In genomic region chr6:1382883-1383728, GRCh38 we compare ENCODE assay signal across 16 cellular contexts. TPM values are rescaled to one million over a fixed set of nuclear protein-coding genes. Genes with fewer than 3 reads are reported as not detected.
A peak's percentile ranks its signal among the peaks of the same experiment; 100 is the strongest.
DNase-seq lines count a peak whose midpoint lies in the region; ATAC-seq, FAIRE-seq and TF ChIP-seq lines count a peak whose summit lies in the region.
"Had no signal": no experiment of that assay in that cellular context is flagged by ENCODE, and none has a peak within 500 bp of the region (broad histone marks: within the 10 kb centered on the region; RNA-seq: fewer than 3 reads in every experiment).

No MANE protein-coding gene starts in this region.

- POLR2A ChIA-PET in HepG2 (lab: Yijun Ruan, JAX), result no interaction called here

- no peak for TF ChIP-seq EP300 in HepG2 (IDR thresholded peaks at IDR 0.05; ENCODE audit: low read depth in 2 of 2, low read length in 2 of 2)
- TF ChIP-seq EP300 in HepG2 (CRISPR knock-in tag; IDR thresholded peaks at IDR 0.05; ENCODE audit: borderline replicate concordance), result no peak

- H3K9ac ChIP-seq in HepG2 (ENCODE audit: insufficient read depth, low read depth, low read length) (no peak overlapping the region), mucosa of stomach (ENCODE audit: low read length) (peak overlapping the region; percentile 53)

- no peaks in the 10 kb centered on the region; the same call in 1 of the 2 replicates for H4K20me1 ChIP-seq in HepG2 (ENCODE audit: insufficient read depth, low read length)

- CTCF ChIA-PET in HepG2 (lab: Yijun Ruan, JAX; ENCODE audit: low intra/inter-chr PET ratio, low total read pairs), result interaction anchor here (1.5 to 2.8 kb wide), 3 partner anchors 47 to 596 kb away, joined by 6 to 42 read pairs (median 9); no protein-coding TSS in a partner anchor

- H3K4me3 Mint-ChIP-seq in endothelial cell (ENCODE audit: unreplicated experiment), result no peak overlapping the region
- H3K4me3 Mint-ChIP-seq: natural killer cell treated with Interleukin-12 subunit alpha and Interleukin-12 subunit beta and Interleukin-15 and Interleukin-18, amount 100 ng/mL, for 72 hours had no signal

- peaks cover 39% of the 10 kb centered on the region for H3K27me3 Mint-ChIP-seq in endothelial cell (ENCODE audit: unreplicated experiment)

- H3K4me1 ChIP-seq in HepG2 (ENCODE audit: insufficient read depth, low read length), result peaks cover 21% of the 10 kb centered on the region; the same call in 1 of the 2 replicates
- peaks cover 0 to 25% (median 2%) of the 10 kb centered on the region in 4 donors for H3K4me1 ChIP-seq in right lobe of liver
- peaks cover 48% of the 10 kb centered on the region for H3K4me1 ChIP-seq in mucosa of stomach (ENCODE audit: control insufficient read depth, insufficient read depth, low read length)
- peaks cover 2% of the 10 kb centered on the region for H3K4me1 ChIP-seq in urinary bladder (ENCODE audit: insufficient read depth)

- peaks cover 42 to 97% of the 10 kb centered on the region in 2 experiments for H3K27me3 ChIP-seq in HepG2 (ENCODE audit: control insufficient read depth in 1 of 2, insufficient read depth in 2 of 2, low read length in 2 of 2)
- H3K27me3 ChIP-seq in right lobe of liver, result peaks cover 35 to 70% of the 10 kb centered on the region in 2 donors
- peaks cover 98% of the 10 kb centered on the region for H3K27me3 ChIP-seq in mucosa of stomach (ENCODE audit: control insufficient read depth, insufficient read depth, low read length)

- H3K9me3 ChIP-seq in HepG2 (ENCODE audit: low read length), result no peaks in the 10 kb centered on the region
- H3K9me3 ChIP-seq in right lobe of liver, result no peaks in the 10 kb centered on the region
- H3K9me3 ChIP-seq in mucosa of stomach (ENCODE audit: control insufficient read depth, low read length), result no peaks in the 10 kb centered on the region

- H3K9me3 Mint-ChIP-seq in endothelial cell (ENCODE audit: unreplicated experiment), result no peaks in the 10 kb centered on the region
- H3K9me3 Mint-ChIP-seq: activated T-helper 2 cell treated with anti-CD3 and anti-CD28 coated beads, Interferon-gamma antibody, Interleukin-2, Interleukin-4, amounts not matched to agents 10 μg/mL and 5 μg/mL and 100 μg/mL, durations not matched to agents 14 hours and 24 hours and 36 hours; natural killer cell treated with Interleukin-12 subunit alpha and Interleukin-12 subunit beta and Interleukin-15 and Interleukin-18, amount 100 ng/mL, for 72 hours had no signal

- TF ChIP-seq CTCF in HepG2 (CRISPR knock-in tag; IDR thresholded peaks at IDR 0.05) (no peak), right lobe of liver (IDR thresholded peaks at IDR 0.05) (no peak), endothelial cell (IDR thresholded peaks at IDR 0.05; ENCODE audit: unreplicated experiment) (no peak)

- in situ Hi-C loops in HepG2 (cut with HindIII; ENCODE audit: extremely low pct_ligation_motif_present, low pct_unique_long_range_greater_than_20kb), result loop anchor here (5.0 kb wide), 2 partner anchors 471 to 586 kb away; no protein-coding TSS in a partner anchor

- DNase-seq in HepG2 (ENCODE audit: low spot score) (no peak), right lobe of liver (no peak), endothelial cell (ENCODE audit: low spot score) (peak; percentile 31), SKM-1 treated with dmso at 0.1 percent for 144 hours (lab: John Stamatoyannopoulos, UW; ENCODE audit: unreplicated experiment) (no peak)
- DNase-seq: activated CD4-positive, CD25-positive, alpha-beta regulatory T cell; DMS79 had no signal

- H3K36me3 Mint-ChIP-seq in endothelial cell (ENCODE audit: low read depth, unreplicated experiment), result no peaks in the 10 kb centered on the region
- H3K36me3 Mint-ChIP-seq: natural killer cell treated with Interleukin-12 subunit alpha and Interleukin-12 subunit beta and Interleukin-15 and Interleukin-18, amount 100 ng/mL, for 72 hours had no signal

- intact Hi-C loops in HepG2 (cut with micrococcal nuclease; ENCODE audit: unreplicated experiment), result loop anchor here (5.0 kb wide), 2 partner anchors 471 to 661 kb away; no protein-coding TSS in a partner anchor
- intact Hi-C loops in right lobe of liver (cut with DNase I), result no loop called here

- FAIRE-seq in HepG2 (lab: Jason Lieb, UNC), result no peak
- FAIRE-seq: GM12891, GM19239, HTR-8/SVneo, islet of Langerhans had no signal

- H3K27ac ChIP-seq in HepG2 (ENCODE audit: extremely low read length, insufficient read depth, low read length) (no peak overlapping the region), right lobe of liver (no peak overlapping the region), urinary bladder (ENCODE audit: low read depth) (no peak overlapping the region)

- H3K27ac Mint-ChIP-seq in endothelial cell (ENCODE audit: unreplicated experiment), result no peak overlapping the region
- H3K27ac Mint-ChIP-seq: activated T-helper 2 cell treated with anti-CD3 and anti-CD28 coated beads, Interferon-gamma antibody, Interleukin-2, Interleukin-4, amounts not matched to agents 10 μg/mL and 5 μg/mL and 100 μg/mL, durations not matched to agents 14 hours and 24 hours and 36 hours; natural killer cell treated with Interleukin-12 subunit alpha and Interleukin-12 subunit beta and Interleukin-15 and Interleukin-18, amount 100 ng/mL, for 72 hours had no signal

- no peak for TF ChIP-seq RAD21 in HepG2 (CRISPR knock-in tag; IDR thresholded peaks at IDR 0.05)

- no peak for TF ChIP-seq POLR2A in HepG2 (IDR thresholded peaks at IDR 0.05; ENCODE audit: insufficient read depth in 1 of 2, low read depth in 2 of 2, low read length in 2 of 2)
- TF ChIP-seq POLR2A in right lobe of liver (IDR thresholded peaks at IDR 0.05), result no peak

- H3K4me2 ChIP-seq in HepG2 (ENCODE audit: low read depth, low read length), result peak overlapping the region; percentile 44

- ATAC-seq in HepG2 (peak; percentile 9), right lobe of liver (no peak), HG02981 (IDR thresholded peaks at IDR 0.05; ENCODE audit: unreplicated experiment) (no peak), HG03139 (IDR thresholded peaks at IDR 0.05; ENCODE audit: unreplicated experiment) (no peak)
- ATAC-seq: natural killer cell treated with Interleukin-12 subunit alpha and Interleukin-12 subunit beta and Interleukin-15 and Interleukin-18, amount 100 ng/mL, for 72 hours had no signal

- no TSS peak for BruUV-seq in HepG2 (replicated peaks; lab: Mats Ljungman, UMichigan)

- WGBS in HepG2 (ENCODE audit: low lambda C conversion rate), result 13% methylated on average over 32 of the region's 57 CpGs
- WGBS in right lobe of liver (ENCODE audit: insufficient coverage, low coverage, low lambda C conversion rate, missing lambda C conversion rate), result 0% methylated on average over 1 of the region's 57 CpGs
- 18% methylated on average over 57 of the region's 57 CpGs for WGBS in urinary bladder

- H3K4me3 ChIP-seq in HepG2 (replicated peaks in 1 of 3; ENCODE audit: insufficient read depth in 1 of 3, low read depth in 2 of 3, low read length in 3 of 3) (peak overlapping the region in 1 of 3 experiments; percentile 25; a peak in 1 of 6 replicates), right lobe of liver (no peak overlapping the region), mucosa of stomach (ENCODE audit: low read length) (no peak overlapping the region), urinary bladder (ENCODE audit: low read depth, low read length) (peak overlapping the region; percentile 6)

- H2AFZ ChIP-seq in HepG2 (ENCODE audit: low read length), result no peak overlapping the region

- no peaks in the 10 kb centered on the region for H3K36me3 ChIP-seq in HepG2 (replicated peaks in 1 of 2; ENCODE audit: control insufficient read depth in 1 of 2, insufficient read depth in 2 of 2, low read length in 2 of 2)
- no peaks in the 10 kb centered on the region for H3K36me3 ChIP-seq in right lobe of liver
- H3K36me3 ChIP-seq in mucosa of stomach (ENCODE audit: control insufficient read depth, insufficient read depth, low read length), result no peaks in the 10 kb centered on the region
- H3K36me3 ChIP-seq in urinary bladder (ENCODE audit: insufficient read depth), result no peaks in the 10 kb centered on the region

- no peaks in the 10 kb centered on the region for H3K79me2 ChIP-seq in HepG2 (ENCODE audit: insufficient read depth, low read length)

- H3K4me1 Mint-ChIP-seq in endothelial cell (ENCODE audit: unreplicated experiment), result peaks cover 27% of the 10 kb centered on the region

TF ChIP-seq in HepG2, 621 proteins besides CTCF, POLR2A, EP300 and RAD21 (continues in another document):
- TF ChIP-seq CREM (IDR thresholded peaks at IDR 0.05) (no peak), CREM (CRISPR knock-in tag; IDR thresholded peaks at IDR 0.05) (no peak), ZFP36 (IDR thresholded peaks at IDR 0.05; ENCODE audit: borderline replicate concordance, low read depth, low read length, partially characterized antibody) (no peak), ZMYM3 (CRISPR knock-in tag; IDR thresholded peaks at IDR 0.05) (no peak), ZNF772 (CRISPR knock-in tag; IDR thresholded peaks at IDR 0.05) (no peak)

RNA-seq across cellular contexts. Expression of gene FOXF2, which starts 6.3 kb away (rescaled TPM):
- total RNA-seq in HepG2 (2016; rRNA removed; fragmentation: Illumina TruSeq; extraction: Trizol) (not detected in 2 replicates), right lobe of liver (under 1 TPM in 2 of 6 experiments, not detected in 4; 0.11 to 0.19 TPM), endothelial cell (ENCODE audit: unreplicated experiment) (not detected), urinary bladder (6.6 TPM)
- total RNA-seq in HepG2 (2016; cell fraction: cytosol; rRNA removed; fragmentation: Illumina TruSeq; extraction: Trizol; ENCODE audit: low read depth), result not detected in 2 replicates
- total RNA-seq in HepG2 (2016; cell fraction: insoluble cytoplasmic fraction; rRNA removed; fragmentation: Illumina TruSeq; extraction: Trizol), result not detected in 2 replicates
- total RNA-seq in HepG2 (2016; cell fraction: membrane; rRNA removed; fragmentation: Illumina TruSeq; extraction: Trizol), result not detected in 2 replicates
- total RNA-seq in HepG2 (2016; cell fraction: nucleus; rRNA removed; fragmentation: Illumina TruSeq; extraction: Trizol), result not detected in 2 replicates
- polyA plus RNA-seq in HepG2 (2011; rRNA removed) (not detected in 2 replicates), urinary bladder (13.1 TPM)
- polyA plus RNA-seq in HepG2 (2011; cell fraction: cytosol; rRNA removed), result 0.03 TPM in 2 replicates
- not detected in 2 replicates for polyA plus RNA-seq in HepG2 (2011; cell fraction: nucleus; rRNA removed)
- polyA plus RNA-seq in HepG2 (2012), result not detected in 2 replicates
- not detected in 2 replicates for polyA plus RNA-seq in HepG2 (2016; cell fraction: cytosol; fragmentation: Illumina TruSeq; extraction: Trizol; ENCODE audit: low read depth)
- polyA plus RNA-seq in HepG2 (2016; cell fraction: insoluble cytoplasmic fraction; fragmentation: Illumina TruSeq; extraction: Trizol; ENCODE audit: low read depth), result not detected in 2 replicates
- polyA plus RNA-seq in HepG2 (2016; cell fraction: membrane; fragmentation: Illumina TruSeq; extraction: Trizol; ENCODE audit: low read depth), result not detected in 2 replicates
- polyA plus RNA-seq in HepG2 (2016; cell fraction: nucleus; fragmentation: Illumina TruSeq; extraction: Trizol; ENCODE audit: insufficient read depth, low read depth), result not detected in 2 replicates
- polyA minus RNA-seq in HepG2 (2011; rRNA and poly(A)+ RNA removed; ENCODE audit: low replicate concordance), result 33.4 TPM in 1 of 2 replicates, not detected in the other
- polyA minus RNA-seq in HepG2 (2011; cell fraction: cytosol; rRNA and poly(A)+ RNA removed), result 0.26 and 0.30 TPM in 2 replicates
- 0.13 TPM in 1 of 2 replicates, not detected in the other for polyA minus RNA-seq in HepG2 (2011; cell fraction: nucleus; rRNA and poly(A)+ RNA removed)
- total RNA-seq: activated T-helper 2 cell treated with anti-CD3 and anti-CD28 coated beads, Interferon-gamma antibody, Interleukin-2, Interleukin-4, amounts not matched to agents 10 μg/mL and 5 μg/mL and 100 μg/mL, durations not matched to agents 14 hours and 24 hours and 36 hours; natural killer cell treated with Interleukin-12 subunit alpha and Interleukin-12 subunit beta and Interleukin-15 and Interleukin-18, amount 100 ng/mL, for 72 hours had no signal
